Comparison of ENCODE assay signal across 9 cellular contexts in genomic region chr10:50367732-50368131, GRCh38.
DNase-seq lines count a peak whose midpoint lies in the region; ATAC-seq and TF ChIP-seq lines count a peak whose summit lies in the region.
"Had no signal": no experiment of that assay in that cellular context is flagged by ENCODE, and none has a peak within 500 bp of the region (broad histone marks: within the 10 kb centered on the region; RNA-seq: fewer than 3 reads in every experiment).

No MANE protein-coding gene starts in this region.

- in situ Hi-C loops in Panc1 (cut with HindIII; ENCODE audit: low pct_unique_long_range_greater_than_20kb, low sequenced_read_pairs): no loop called here

- no peaks in the 10 kb centered on the region for H3K36me3 ChIP-seq in left ventricle myocardium inferior
- H3K36me3 ChIP-seq in Panc1 (ENCODE audit: control insufficient read depth, insufficient read depth, low read length): no peaks in the 10 kb centered on the region
- H3K36me3 ChIP-seq in upper lobe of right lung: no peaks in the 10 kb centered on the region

- intact Hi-C loops in left ventricle myocardium inferior (cut with micrococcal nuclease): no loop called here
- intact Hi-C loops in cardiac septum (cut with DNase I): no loop called here
- intact Hi-C loops in Panc1 (cut with micrococcal nuclease; ENCODE audit: unreplicated experiment): loop anchor here (10.0 kb wide), 1 partner anchor 257 kb away; the partner anchor contains the start of gene SGMS1
- intact Hi-C loops in upper lobe of right lung (cut with DNase I): no loop called here

- CTCF ChIA-PET in Panc1 (lab: Charles Lee): interaction anchor here (0.6 to 0.7 kb wide), 2 partner anchors 73 to 268 kb away, joined by 3 read pairs; no protein-coding TSS in a partner anchor

- POLR2A ChIA-PET in Panc1 (lab: Charles Lee): no interaction called here

- TF ChIP-seq CTCF in left ventricle myocardium inferior (IDR thresholded peaks at IDR 0.05; ENCODE audit: borderline replicate concordance): peak; percentile 44
- TF ChIP-seq CTCF in Panc1 (IDR thresholded peaks at IDR 0.05): peak; percentile 65
- peak; percentile 35 for TF ChIP-seq CTCF in upper lobe of right lung (IDR thresholded peaks at IDR 0.05)

- H3K4me1 ChIP-seq in left ventricle myocardium inferior (peaks cover 18% of the 10 kb centered on the region), Panc1 (ENCODE audit: control insufficient read depth, insufficient read depth, low read length) (no peaks in the 10 kb centered on the region), upper lobe of right lung (peaks cover 3% of the 10 kb centered on the region)

- H3K27ac ChIP-seq in left ventricle myocardium inferior (replicated peaks) (no peak overlapping the region), Panc1 (ENCODE audit: low read length) (no peak overlapping the region), upper lobe of right lung (no peak overlapping the region)

- ATAC-seq in Panc1: peak; percentile 78
- ATAC-seq in upper lobe of right lung: peak; percentile 62
- ATAC-seq: activated CD8-positive, alpha-beta memory T cell treated with anti-CD3 and anti-CD28 coated beads, Interleukin-2, amount 10 ng/mL, durations not matched to agents 7 days and 5 days had no signal

- H3K4me3 ChIP-seq in left ventricle myocardium inferior (no peak overlapping the region), Panc1 (ENCODE audit: low read depth in 2 of 2, low read length in 2 of 2) (no peak overlapping the region), upper lobe of right lung (no peak overlapping the region)

- DNase-seq in left ventricle myocardium inferior (no peak), cardiac septum (ENCODE audit: low spot score) (no peak), Panc1 (ENCODE audit: low read depth, low spot score) (no peak), foreskin melanocyte (peak; percentile 16), upper lobe of right lung (no peak), NCI-H1092 treated with DMSO at 0.1 percent for 48 hours (lab: John Stamatoyannopoulos, UW) (no peak), pons (ENCODE audit: low spot score) (no peak), activated gamma-delta T cell (lab: John Stamatoyannopoulos, UW) (no peak)
- DNase-seq: activated CD8-positive, alpha-beta memory T cell treated with anti-CD3 and anti-CD28 coated beads, Interleukin-2, amount 10 ng/mL, durations not matched to agents 7 days and 5 days had no signal

- H3K27me3 ChIP-seq in left ventricle myocardium inferior (ENCODE audit: low read depth): no peaks in the 10 kb centered on the region
- H3K27me3 ChIP-seq in Panc1 (ENCODE audit: control insufficient read depth, insufficient read depth, low read length): no peaks in the 10 kb centered on the region
- no peaks in the 10 kb centered on the region for H3K27me3 ChIP-seq in upper lobe of right lung

- H3K9me3 ChIP-seq in left ventricle myocardium inferior (replicated peaks): peaks cover 5% of the 10 kb centered on the region
- H3K9me3 ChIP-seq in Panc1 (ENCODE audit: control insufficient read depth, insufficient read depth, low read depth, low read length): no peaks in the 10 kb centered on the region
- H3K9me3 ChIP-seq in upper lobe of right lung: no peaks in the 10 kb centered on the region

- BruUV-seq in Panc1 (replicated peaks; lab: Mats Ljungman, UMichigan): no TSS peak
